Comparison of ENCODE assay signal across 8 cellular contexts in the genomic region with DNA sequence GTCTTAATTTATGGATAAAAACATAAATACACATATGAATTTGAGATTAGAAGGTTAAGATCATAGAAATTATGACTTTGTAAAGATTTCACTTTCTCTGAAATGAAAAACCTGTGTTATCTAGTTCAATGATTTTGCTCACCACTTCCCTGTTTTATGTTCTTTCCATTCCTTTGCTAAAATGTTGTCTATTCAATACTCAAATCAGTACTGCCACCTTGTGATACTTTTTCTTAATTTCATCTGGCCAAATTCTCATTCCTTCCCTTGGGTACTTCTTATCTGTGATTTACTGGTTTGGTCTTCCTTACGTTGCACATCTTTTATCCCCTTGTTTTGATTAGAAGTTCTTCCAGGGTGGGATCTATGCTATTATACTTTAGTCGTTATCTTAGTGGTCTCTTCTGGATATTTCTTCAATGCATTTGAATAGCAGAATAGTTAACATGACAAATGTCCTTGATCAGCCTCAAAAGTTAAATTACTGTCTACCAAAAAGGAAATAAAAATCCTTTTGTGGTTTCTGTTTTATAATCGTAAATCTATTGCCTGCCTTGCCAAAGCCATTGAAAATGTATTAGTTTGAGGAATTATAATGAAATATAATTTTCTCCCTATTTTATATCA.
A peak's percentile ranks its signal among the peaks of the same experiment; 100 is the strongest.
DNase-seq lines count a peak whose midpoint lies in the region; ATAC-seq and TF ChIP-seq lines count a peak whose summit lies in the region.

No MANE protein-coding gene starts in this region.

- H3K4me3 ChIP-seq in AG09309 (ENCODE audit: control insufficient read depth, low read depth, low read length) (no peak overlapping the region), thyroid gland (replicated peaks in 1 of 3) (no peak overlapping the region)

- POLR2A ChIA-PET in activated B cell treated with CpG ODN at 0.5 μM for 24 hours (lab: Charles Lee): no interaction called here

- CTCF ChIA-PET in activated B cell treated with CpG ODN at 0.5 μM for 24 hours (lab: Charles Lee): interaction anchor here (0.6 to 1.0 kb wide), 3 partner anchors 37 to 356 kb away, joined by 3 to 4 read pairs (median 4); no protein-coding TSS in a partner anchor

- no peak overlapping the region for H3K4me3 Mint-ChIP-seq in activated B cell treated with CpG ODN at 0.5 μM for 24 hours

- peaks cover 8% of the 10 kb centered on the region for H3K36me3 Mint-ChIP-seq in activated B cell treated with CpG ODN at 0.5 μM for 24 hours (ENCODE audit: low read depth)

- intact Hi-C loops in activated B cell treated with CpG ODN at 0.5 μM for 24 hours (cut with micrococcal nuclease) (loop anchor here (5.0 kb wide), 1 partner anchor 1915 kb away; no protein-coding TSS in a partner anchor), thyroid gland (cut with DNase I) (loop anchor here (10.0 kb wide), 1 partner anchor 358 kb away; no protein-coding TSS in a partner anchor)

- peak; percentile 38 for TF ChIP-seq CTCF in AG09309 (IDR thresholded peaks at IDR 0.05; ENCODE audit: control insufficient read depth, insufficient read depth, low read depth, low read length, missing control alignments)
- TF ChIP-seq CTCF in activated B cell treated with CpG ODN at 0.5 μM for 24 hours (IDR thresholded peaks at IDR 0.05): no peak
- TF ChIP-seq CTCF in thyroid gland (IDR thresholded peaks at IDR 0.05): peak in 3 of 6 experiments; percentile 44 to 53 (median 48)

- WGBS in thyroid gland, 2 donors: 32 to 37% methylated on average over 3 of the region's 3 CpGs

- H3K27me3 Mint-ChIP-seq in activated B cell treated with CpG ODN at 0.5 μM for 24 hours: no peaks in the 10 kb centered on the region

- H3K27ac ChIP-seq in thyroid gland: no peak overlapping the region

- peaks cover 10% of the 10 kb centered on the region for H3K4me1 Mint-ChIP-seq in activated B cell treated with CpG ODN at 0.5 μM for 24 hours

- no peaks in the 10 kb centered on the region for H3K27me3 ChIP-seq in thyroid gland

- no peak for DNase-seq in AG09309 (ENCODE audit: low read depth)
- peak; percentile 9 for DNase-seq in LoVo (ENCODE audit: low spot score)
- no peak for DNase-seq in activated B cell treated with CpG ODN at 0.5 μM for 24 hours
- DNase-seq in left kidney (ENCODE audit: low read depth, low spot score): peak; percentile 56
- DNase-seq in UCSD-AML1 (lab: John Stamatoyannopoulos, UW; ENCODE audit: unreplicated experiment): no peak
- no peak for DNase-seq in stimulated activated CD4-positive, alpha-beta T cell treated with anti-CD3 and anti-CD28 coated beads, Interleukin-2, amount 100 ng/mL, for 48 hours
- DNase-seq in thyroid gland: no peak

- no peaks in the 10 kb centered on the region for H3K9me3 ChIP-seq in thyroid gland

- H3K27ac Mint-ChIP-seq in activated B cell treated with CpG ODN at 0.5 μM for 24 hours: no peak overlapping the region

- H3K9me3 Mint-ChIP-seq in activated B cell treated with CpG ODN at 0.5 μM for 24 hours: no peaks in the 10 kb centered on the region

- no peaks in the 10 kb centered on the region for H3K4me1 ChIP-seq in thyroid gland

- ATAC-seq in GM18870 (IDR thresholded peaks at IDR 0.05; ENCODE audit: unreplicated experiment) (peak; percentile 45), activated B cell treated with CpG ODN at 0.5 μM for 24 hours (ENCODE audit: low read depth) (peak; percentile 18)

- no peak for TF ChIP-seq POLR2A in thyroid gland (IDR thresholded peaks at IDR 0.05)

- no peaks in the 10 kb centered on the region for H3K36me3 ChIP-seq in thyroid gland

Comparison
In these comparisons a context has a peak if more than half of its experiments do, and no peak if none do; other contexts are left out.
1. DNase-seq: peak in LoVo (single experiment) and left kidney (single experiment); none in AG09309 (single experiment), activated B cell treated with CpG ODN at 0.5 μM for 24 hours (single experiment), UCSD-AML1 (single experiment), stimulated activated CD4-positive, alpha-beta T cell treated with anti-CD3 and anti-CD28 coated beads, Interleukin-2, amount 100 ng/mL, for 48 hours (0 of 2) and thyroid gland (0 of 2).